In genomic region chr14:80637726-80638619, GRCh38 we compare ENCODE assay signal across 1 cellular context.
TF ChIP-seq lines count a peak whose summit lies in the region.

No MANE protein-coding gene starts in this region.

TF ChIP-seq in IMR-90, 13 proteins besides CTCF, POLR2A, EP300 and RAD21:
- no peak for TF ChIP-seq RCOR1 (IDR thresholded peaks at IDR 0.05; ENCODE audit: insufficient replicate concordance, low read length)
- no peak for TF ChIP-seq FOS (IDR thresholded peaks at IDR 0.05; ENCODE audit: low read depth, low read length)
- no peak for TF ChIP-seq BHLHE40 (IDR thresholded peaks at IDR 0.05; ENCODE audit: low read depth, low read length)
- no peak for TF ChIP-seq USF2 (IDR thresholded peaks at IDR 0.05; ENCODE audit: low read depth, low read length)
- no peak for TF ChIP-seq MAFK (IDR thresholded peaks at IDR 0.05; ENCODE audit: low read depth, low read length)
- no peak for TF ChIP-seq CHD1 (IDR thresholded peaks at IDR 0.05; ENCODE audit: low read depth, low read length)
